ENCODE assay signal across 9 cellular contexts in the genomic region with DNA sequence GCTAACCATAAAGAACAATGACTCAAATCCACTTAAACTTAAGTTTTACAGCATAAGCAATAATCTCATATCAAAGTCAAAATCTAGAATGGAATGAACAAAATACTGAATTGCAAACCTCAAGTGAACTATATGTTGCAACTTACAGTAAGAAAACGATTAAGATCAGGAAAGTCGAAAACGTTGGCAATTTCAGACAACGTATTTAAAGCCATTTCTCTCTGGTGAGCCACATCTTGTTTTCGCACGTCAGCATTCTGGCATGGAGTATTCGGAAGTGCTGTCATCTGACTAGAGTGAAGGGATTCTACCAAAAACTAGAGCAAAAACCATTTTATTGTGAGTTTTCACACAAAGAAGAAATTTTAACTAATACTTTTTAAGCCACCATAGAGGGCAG.
"Had no signal": no experiment of that assay in that cellular context is flagged by ENCODE, and none has a peak within 500 bp of the region (broad histone marks: within the 10 kb centered on the region; RNA-seq: fewer than 3 reads in every experiment).

No MANE protein-coding gene starts in this region.

- H3K9ac ChIP-seq: KMS-11 had no signal

- H3K27ac ChIP-seq: HL-60, KMS-11 had no signal

- H3K9me3 ChIP-seq: HAP-1 had no signal

- H2AFZ ChIP-seq: GM23338 had no signal

- H3K4me1 ChIP-seq: HAP-1 had no signal

- FAIRE-seq: HepG2 had no signal

- H3K4me2 ChIP-seq: GM23338, KMS-11 had no signal

- H3K4me3 ChIP-seq: GM23338, HAP-1 had no signal

- DNase-seq: H7, HFFc6, IMR-90, KBM-7 had no signal
